In genomic region chr2:148737742-148738141, GRCh38 we compare ENCODE assay signal across 27 cellular contexts.
"Had no signal": no experiment of that assay in that cellular context is flagged by ENCODE, and none has a peak within 500 bp of the region (broad histone marks: within the 10 kb centered on the region; RNA-seq: fewer than 3 reads in every experiment).

No MANE protein-coding gene starts in this region.

- H3K27ac ChIP-seq: brain microvascular endothelial cell, cardiac muscle cell had no signal

- H3K4me3 Mint-ChIP-seq: activated CD4-positive, alpha-beta memory T cell treated with anti-CD3 and anti-CD28 coated beads for 36 hours; activated CD4-positive, alpha-beta T cell treated with anti-CD3 and anti-CD28 coated beads, Interleukin-2, amount 10 ng/mL, durations not matched to agents 7 days and 5 days; activated naive CD4-positive, alpha-beta T cell treated with anti-CD3 and anti-CD28 coated beads, Interleukin-2, amount 50 U/mL, for 24 hours; activated T-cell treated with anti-CD3 and anti-CD28 coated beads, Interleukin-2, amount 50 U/mL, for 72 hours had no signal

- H3K27me3 Mint-ChIP-seq: activated CD4-positive, alpha-beta memory T cell treated with anti-CD3 and anti-CD28 coated beads for 36 hours; activated CD4-positive, alpha-beta T cell treated with anti-CD3 and anti-CD28 coated beads, Interleukin-2, amount 10 ng/mL, durations not matched to agents 7 days and 5 days; activated naive CD4-positive, alpha-beta T cell treated with anti-CD3 and anti-CD28 coated beads, Interleukin-2, amount 50 U/mL, for 24 hours had no signal

- H3K27me3 ChIP-seq: brain microvascular endothelial cell, cardiac muscle cell had no signal

- H3K36me3 ChIP-seq: brain microvascular endothelial cell, cardiac muscle cell had no signal

- FAIRE-seq: astrocyte, TTC549 had no signal

- H3K36me3 Mint-ChIP-seq: activated CD4-positive, alpha-beta memory T cell treated with anti-CD3 and anti-CD28 coated beads for 36 hours had no signal

- H3K4me3 ChIP-seq: cardiac muscle cell had no signal

- ATAC-seq: activated T-cell treated with anti-CD3 and anti-CD28 coated beads, Interleukin-2, amount 50 U/mL, for 72 hours had no signal

- DNase-seq: activated CD4-positive, alpha-beta memory T cell treated with anti-CD3 and anti-CD28 coated beads for 36 hours; activated CD4-positive, alpha-beta T cell treated with anti-CD3 and anti-CD28 coated beads, Interleukin-2, amount 10 ng/mL, durations not matched to agents 7 days and 5 days; activated CD4-positive, CD25-positive, alpha-beta regulatory T cell; activated CD8-positive, alpha-beta memory T cell treated with anti-CD3 and anti-CD28 coated beads for 24 hours; activated gamma-delta T cell treated with Interleukin-2 at 50 U/mL for 16 hours; activated T-cell treated with anti-CD3 and anti-CD28 coated beads, Interleukin-2, amount 50 U/mL, for 72 hours; amygdala; brain microvascular endothelial cell; cerebellar nuclear complex; KG1; NCI-H1048; NCI-H146; NCI-H187 treated with DMSO at 0.1 percent for 48 hours; NCI-H2081 treated with DMSO at 0.1 percent for 48 hours; NCI-H2171; NCI-H2227 treated with DMSO at 0.1 percent for 48 hours; NCI-H446 treated with DMSO at 0.1 percent for 48 hours; NCI-H524 treated with DMSO at 0.1 percent for 48 hours; NCI-H774; SIG-M5; T-helper 2 cell; T1000 had no signal

- H3K9me3 Mint-ChIP-seq: activated CD4-positive, alpha-beta memory T cell treated with anti-CD3 and anti-CD28 coated beads for 36 hours; activated CD4-positive, alpha-beta T cell treated with anti-CD3 and anti-CD28 coated beads, Interleukin-2, amount 10 ng/mL, durations not matched to agents 7 days and 5 days; activated naive CD4-positive, alpha-beta T cell treated with anti-CD3 and anti-CD28 coated beads, Interleukin-2, amount 50 U/mL, for 24 hours; activated T-cell treated with anti-CD3 and anti-CD28 coated beads, Interleukin-2, amount 50 U/mL, for 72 hours; activated T-helper 2 cell treated with anti-CD3 and anti-CD28 coated beads, Interferon-gamma antibody, Interleukin-2, Interleukin-4, amounts not matched to agents 10 μg/mL and 5 μg/mL and 100 μg/mL, durations not matched to agents 14 hours and 24 hours and 36 hours had no signal

- H3K27ac Mint-ChIP-seq: activated CD4-positive, alpha-beta memory T cell treated with anti-CD3 and anti-CD28 coated beads for 36 hours; activated CD4-positive, alpha-beta T cell treated with anti-CD3 and anti-CD28 coated beads, Interleukin-2, amount 10 ng/mL, durations not matched to agents 7 days and 5 days; activated naive CD4-positive, alpha-beta T cell treated with anti-CD3 and anti-CD28 coated beads, Interleukin-2, amount 50 U/mL, for 24 hours; activated T-cell treated with anti-CD3 and anti-CD28 coated beads, Interleukin-2, amount 50 U/mL, for 72 hours; activated T-helper 2 cell treated with anti-CD3 and anti-CD28 coated beads, Interferon-gamma antibody, Interleukin-2, Interleukin-4, amounts not matched to agents 10 μg/mL and 5 μg/mL and 100 μg/mL, durations not matched to agents 14 hours and 24 hours and 36 hours had no signal
